16 cellular contexts compared by ENCODE assay signal in genomic region chr5:95850391-95850894, GRCh38. TPM values are rescaled to one million over a fixed set of nuclear protein-coding genes. Genes with fewer than 3 reads are reported as not detected.
DNase-seq lines count a peak whose midpoint lies in the region; ATAC-seq and TF ChIP-seq lines count a peak whose summit lies in the region.
"Had no signal": no experiment of that assay in that cellular context is flagged by ENCODE, and none has a peak within 500 bp of the region (broad histone marks: within the 10 kb centered on the region; RNA-seq: fewer than 3 reads in every experiment).

No MANE protein-coding gene starts in this region.

- no peak for ATAC-seq in IMR-90 (ENCODE audit: low read depth)
- ATAC-seq: GM23338 had no signal

- peak overlapping the region; percentile 81 for H2AK5ac ChIP-seq in IMR-90 (ENCODE audit: low read depth, low read length)
- H2AK5ac ChIP-seq in mesenchymal stem cell (ENCODE audit: low read length, severe bottlenecking): peak overlapping the region; percentile 78

- no peak overlapping the region for H3K4me3 ChIP-seq in IMR-90 (ENCODE audit: insufficient read depth, low read depth, low read length)
- no peak overlapping the region for H3K4me3 ChIP-seq in choroid plexus epithelial cell (ENCODE audit: low read depth, low read length)
- no peak overlapping the region for H3K4me3 ChIP-seq in mesenchymal stem cell (ENCODE audit: insufficient read depth in 1 of 2, low read depth in 1 of 2, low read length in 2 of 2)
- H3K4me3 ChIP-seq in SJCRH30: no peak overlapping the region
- H3K4me3 ChIP-seq: GM23338 had no signal

- no peaks in the 10 kb centered on the region for H4K20me1 ChIP-seq in IMR-90 (ENCODE audit: insufficient read depth, low read length)

- 0 out of 4 replicates have a peak, but pooled peaks cover 0 to 3% of the 10 kb centered on the region in 2 experiments for H3K79me1 ChIP-seq in IMR-90 (ENCODE audit: low read depth in 1 of 2, low read length in 2 of 2)
- no peaks in the 10 kb centered on the region for H3K79me1 ChIP-seq in mesenchymal stem cell (replicated peaks; ENCODE audit: low read length, poor library complexity, severe bottlenecking)

- peak; percentile 52 to 54 for DNase-seq in AML-193 (lab: John Stamatoyannopoulos, UW)
- DNase-seq in IMR-90: no peak
- peak; percentile 69 for DNase-seq in choroid plexus epithelial cell (ENCODE audit: low read depth)
- DNase-seq in mesenchymal stem cell: peak; percentile 51
- no peak for DNase-seq in globus pallidus (ENCODE audit: low spot score)
- no peak for DNase-seq in SJCRH30
- no peak for DNase-seq in NK-92 treated with Interleukin-12 subunit alpha and Interleukin-12 subunit beta, amount 100 ng/mL, for 24 hours (lab: John Stamatoyannopoulos, UW)
- DNase-seq: activated effector memory CD4-positive, alpha-beta T cell treated with anti-CD3 and anti-CD28 coated beads, Interleukin-2, amount 50 U/mL, for 16 hours; effector CD4-positive, alpha-beta T cell; kidney glomerular epithelial cell; naive B cell; NCI-H146; NCI-H510A treated with DMSO at 0.1 percent for 48 hours; retina had no signal

- no peaks in the 10 kb centered on the region for H3K9me3 ChIP-seq in IMR-90 (ENCODE audit: control insufficient read depth, insufficient read depth, low read length)
- no peaks in the 10 kb centered on the region for H3K9me3 ChIP-seq in mesenchymal stem cell (ENCODE audit: control insufficient read depth, low read length)
- no peaks in the 10 kb centered on the region for H3K9me3 ChIP-seq in SJCRH30 (replicated peaks)

- dilution Hi-C loops in IMR-90 (cut with HindIII; ENCODE audit: low sequenced_read_pairs, unreplicated experiment): no loop called here

- H2BK120ac ChIP-seq in IMR-90 (ENCODE audit: low read depth, low read length) (peak overlapping the region; percentile 64; the same call in 1 of the 2 replicates), mesenchymal stem cell (ENCODE audit: low read depth, low read length) (no peak overlapping the region)

- H3K9me1 ChIP-seq in IMR-90 (ENCODE audit: insufficient read depth, low read length): 0 out of 2 replicates have a peak, but pooled peaks cover 7% of the 10 kb centered on the region

- H2BK20ac ChIP-seq in IMR-90 (ENCODE audit: low read depth, low read length): peak overlapping the region; percentile 85; the same call in 1 of the 2 replicates

- H3K27ac ChIP-seq in IMR-90 (ENCODE audit: insufficient read depth, low read length) (peak overlapping the region; percentile 20; the same call in 1 of the 2 replicates), mesenchymal stem cell (ENCODE audit: low read length, poor library complexity, severe bottlenecking) (no peak overlapping the region), SJCRH30 (no peak overlapping the region)
- H3K27ac ChIP-seq: KMS-11 had no signal

- 71% methylated on average over 1 of the region's 5 CpGs; no CpG with 5 or more reads in 1 of the 2 experiments for WGBS in IMR-90 (ENCODE audit: extremely low coverage in 2 of 2, insufficient read length in 1 of 2), 2 experiments
- 96% methylated on average over 5 of the region's 5 CpGs for WGBS in mesenchymal stem cell

- H2AK9ac ChIP-seq in IMR-90 (replicated peaks; ENCODE audit: low read depth, low read length, poor library complexity): no peak overlapping the region

- H2BK5ac ChIP-seq in IMR-90 (ENCODE audit: low read depth, low read length, poor library complexity, severe bottlenecking): peak overlapping the region; percentile 34
- H2BK5ac ChIP-seq in mesenchymal stem cell (ENCODE audit: low read depth, low read length, poor library complexity, severe bottlenecking): no peak overlapping the region

- H4K8ac ChIP-seq in IMR-90 (ENCODE audit: low read depth in 2 of 2, low read length in 2 of 2) (peak overlapping the region in 1 of 2 experiments; percentile 86; a peak in 2 of 4 replicates), mesenchymal stem cell (ENCODE audit: low read length) (no peak overlapping the region)

- H2AFZ ChIP-seq in IMR-90 (replicated peaks; ENCODE audit: low read length, poor library complexity) (peak overlapping the region; percentile 13), mesenchymal stem cell (ENCODE audit: low read depth, low read length) (peak overlapping the region; percentile 1)
- H2AFZ ChIP-seq: GM23338 had no signal

- no peak overlapping the region for H3K56ac ChIP-seq in IMR-90 (ENCODE audit: extremely low read depth, insufficient read depth, low read length)

- H2BK15ac ChIP-seq in IMR-90 (ENCODE audit: low read depth, low read length): peak overlapping the region; percentile 50; the same call in 1 of the 3 replicates
- H2BK15ac ChIP-seq in mesenchymal stem cell (ENCODE audit: low read depth, poor library complexity, severe bottlenecking): no peak overlapping the region

- peak overlapping the region; percentile 7; the same call in 1 of the 2 replicates for H4K5ac ChIP-seq in IMR-90 (ENCODE audit: low read depth, low read length)

- H3K36me3 ChIP-seq in IMR-90 (ENCODE audit: control insufficient read depth, insufficient read depth, low read length): no peaks in the 10 kb centered on the region
- H3K36me3 ChIP-seq in mesenchymal stem cell (ENCODE audit: control insufficient read depth in 1 of 2, insufficient read depth in 2 of 2, low read depth in 1 of 2, low read length in 2 of 2): no peaks in the 10 kb centered on the region
- no peaks in the 10 kb centered on the region for H3K36me3 ChIP-seq in SJCRH30

- H3K4me1 ChIP-seq in IMR-90 (ENCODE audit: control insufficient read depth, insufficient read depth, low read length): peaks cover 7% of the 10 kb centered on the region
- H3K4me1 ChIP-seq in mesenchymal stem cell (ENCODE audit: control insufficient read depth, insufficient read depth, low read depth, low read length): peaks cover 4% of the 10 kb centered on the region
- H3K4me1 ChIP-seq in SJCRH30: no peaks in the 10 kb centered on the region

- CTCF ChIA-PET in IMR-90 (lab: Yijun Ruan, JAX): interaction anchor here (0.8 to 2.7 kb wide), 2 partner anchors 69 to 204 kb away, joined by 3 to 12 read pairs; partner anchors contain the start of gene RFESD

- H3K9ac ChIP-seq in IMR-90 (ENCODE audit: low read depth, low read length) (no peak overlapping the region; the same call in 1 of the 2 replicates), mesenchymal stem cell (ENCODE audit: low read length) (no peak overlapping the region)
- H3K9ac ChIP-seq: KMS-11 had no signal

- H3K23ac ChIP-seq in IMR-90 (ENCODE audit: low read depth, low read length): no peak overlapping the region
- no peak overlapping the region for H3K23ac ChIP-seq in mesenchymal stem cell (ENCODE audit: low read length in 2 of 2)

- POLR2A ChIA-PET in IMR-90 (lab: Charles Lee; ENCODE audit: unreplicated experiment): interaction anchor here (0.7 kb wide), 1 partner anchor 68 kb away, joined by 3 read pairs; no protein-coding TSS in a partner anchor

- TF ChIP-seq RAD21 in IMR-90 (IDR thresholded peaks at IDR 0.05; ENCODE audit: low read length): no peak

- H3K4ac ChIP-seq in IMR-90 (ENCODE audit: low read depth, low read length): peak overlapping the region; percentile 41; the same call in 1 of the 2 replicates
- no peak overlapping the region for H3K4ac ChIP-seq in mesenchymal stem cell (ENCODE audit: low read depth in 1 of 2, low read length in 2 of 2)

- H3K27me3 ChIP-seq in IMR-90 (ENCODE audit: control insufficient read depth, insufficient read depth, low read length) (no peaks in the 10 kb centered on the region), mesenchymal stem cell (ENCODE audit: control insufficient read depth in 1 of 2, insufficient read depth in 1 of 2, low read length in 2 of 2) (no peaks in the 10 kb centered on the region), SJCRH30 (no peaks in the 10 kb centered on the region)

- H3K14ac ChIP-seq in IMR-90 (replicated peaks; ENCODE audit: low read depth, low read length) (peak overlapping the region; percentile 27), mesenchymal stem cell (ENCODE audit: low read length in 2 of 2) (no peak overlapping the region)

- no TSS peak for BruUV-seq in IMR-90 (replicated peaks; lab: Mats Ljungman, UMichigan)

- H3K4me2 ChIP-seq in IMR-90 (ENCODE audit: low read depth, low read length) (no peak overlapping the region), mesenchymal stem cell (ENCODE audit: low read length, poor library complexity, severe bottlenecking) (no peak overlapping the region)
- H3K4me2 ChIP-seq: GM23338, KMS-11 had no signal

- in situ Hi-C loops in IMR-90 (cut with MboI; ENCODE audit: low sequenced_read_pairs): loop anchor here (10.0 kb wide), 1 partner anchor 754 kb away; no protein-coding TSS in a partner anchor

- intact Hi-C loops in IMR-90 (cut with micrococcal nuclease): loop anchor here (10.0 kb wide), 1 partner anchor 294 kb away; no protein-coding TSS in a partner anchor

- TF ChIP-seq CTCF in IMR-90 (conservative IDR thresholded peaks at IDR 0.05; ENCODE audit: low read depth, low read length) (no peak), choroid plexus epithelial cell (conservative IDR thresholded peaks at IDR 0.05; ENCODE audit: low read depth, low read length) (no peak)

- TF ChIP-seq POLR2A in IMR-90 (IDR thresholded peaks at IDR 0.05; ENCODE audit: low read depth, low read length): no peak

- peak overlapping the region; percentile 71; the same call in 1 of the 2 replicates for H4K91ac ChIP-seq in IMR-90 (ENCODE audit: insufficient read depth, low read depth, low read length)
- no peak overlapping the region for H4K91ac ChIP-seq in mesenchymal stem cell (ENCODE audit: low read length)

- H2BK12ac ChIP-seq in mesenchymal stem cell (ENCODE audit: low read length in 2 of 2): peak overlapping the region; percentile 2 to 12

- H3K18ac ChIP-seq in IMR-90 (ENCODE audit: low read depth, low read length) (peak overlapping the region; percentile 13), mesenchymal stem cell (ENCODE audit: low read depth in 1 of 2, low read length in 2 of 2) (peak overlapping the region in 1 of 2 experiments; percentile 77)

TF ChIP-seq in IMR-90, 13 proteins besides CTCF, POLR2A, EP300 and RAD21 (continues in another document):
- TF ChIP-seq RCOR1 (IDR thresholded peaks at IDR 0.05; ENCODE audit: insufficient replicate concordance, low read length): no peak
- no peak for TF ChIP-seq MXI1 (IDR thresholded peaks at IDR 0.05; ENCODE audit: borderline replicate concordance, low read depth, low read length)
- no peak for TF ChIP-seq CEBPB (IDR thresholded peaks at IDR 0.05; ENCODE audit: low read depth, low read length)
- no peak for TF ChIP-seq MAZ (IDR thresholded peaks at IDR 0.05; ENCODE audit: borderline replicate concordance, low read depth, low read length)

RNA-seq across cellular contexts. Expression of gene GLRX, which starts 27.9 kb away (rescaled TPM):
- total RNA-seq in IMR-90 (2012; rRNA removed): 142 and 145 TPM in 2 replicates
- polyA plus RNA-seq in IMR-90 (2012; rRNA removed): 193 and 277 TPM in 2 replicates
- polyA plus RNA-seq in IMR-90 (2012; cell fraction: cytosol; rRNA removed): 266 and 276 TPM in 2 replicates
- 92.8 and 245 TPM in 2 replicates for polyA plus RNA-seq in IMR-90 (2012; cell fraction: nucleus; rRNA removed; ENCODE audit: low replicate concordance)
- polyA plus RNA-seq in mesenchymal stem cell (2013, experiment 1 of 2): 137 TPM
- polyA plus RNA-seq in mesenchymal stem cell (2013, experiment 2 of 2): 143 TPM
- total RNA-seq in SJCRH30 (2014; rRNA removed; shearing (Covaris generic)): 17.7 and 21.4 TPM in 2 replicates

Comparison
In these comparisons a context has a peak if more than half of its experiments do, and no peak if none do; other contexts are left out.
1. DNase-seq: peak in AML-193 (2 of 2), choroid plexus epithelial cell (single experiment) and mesenchymal stem cell (single experiment); none in IMR-90 (single experiment), globus pallidus (single experiment), SJCRH30 (0 of 2) and NK-92 treated with Interleukin-12 subunit alpha and Interleukin-12 subunit beta, amount 100 ng/mL, for 24 hours (single experiment).